Comparison of ENCODE assay signal across 15 cellular contexts in genomic region chr18:3661121-3661520, GRCh38.
DNase-seq lines count a peak whose midpoint lies in the region; ATAC-seq and TF ChIP-seq lines count a peak whose summit lies in the region.
"Had no signal": no experiment of that assay in that cellular context is flagged by ENCODE, and none has a peak within 500 bp of the region (broad histone marks: within the 10 kb centered on the region; RNA-seq: fewer than 3 reads in every experiment).

No MANE protein-coding gene starts in this region.

- H3K9me3 ChIP-seq in BLaER1 (0 out of 2 replicates have a peak, but pooled peaks cover 7% of the 10 kb centered on the region), adrenal gland (replicated peaks in 1 of 3) (no peaks in the 10 kb centered on the region)
- H3K9me3 ChIP-seq: esophagus muscularis mucosa had no signal

- H4K20me1 ChIP-seq in BLaER1, result no peaks in the 10 kb centered on the region

- H3K36me3 ChIP-seq in BLaER1 (no peaks in the 10 kb centered on the region), adrenal gland (replicated peaks in 1 of 2) (no peaks in the 10 kb centered on the region)
- H3K36me3 ChIP-seq: esophagus muscularis mucosa had no signal

- WGBS in adrenal gland, 4 donors, result 77 to 85% (median 80%) methylated on average over 3 of the region's 3 CpGs

- H3K27me3 ChIP-seq in BLaER1 (no peaks in the 10 kb centered on the region), adrenal gland (no peaks in the 10 kb centered on the region)
- H3K27me3 ChIP-seq: esophagus muscularis mucosa had no signal

- no peaks in the 10 kb centered on the region for H3K36me3 Mint-ChIP-seq in naive B cell

- DNase-seq in adrenal gland (peak in 3 of 7 donors; percentile 36 to 61 (median 60)), naive B cell (no peak), cerebellar cortex (ENCODE audit: low spot score) (no peak), NCI-H2171 treated with DMSO at 0.1 percent for 48 hours (lab: John Stamatoyannopoulos, UW) (no peak)
- DNase-seq: activated CD8-positive, alpha-beta memory T cell treated with anti-CD3 and anti-CD28 coated beads for 24 hours; activated naive CD4-positive, alpha-beta T cell treated with anti-CD3 and anti-CD28 coated beads, Interleukin-2, amount 50 U/mL, for 16 hours; CD4-positive, alpha-beta T cell; cerebellar nuclear complex; mammary epithelial cell; SW 1271 had no signal

- H3K27ac ChIP-seq in BLaER1, result no peak overlapping the region
- H3K27ac ChIP-seq in adrenal gland, result peak overlapping the region in 4 of 5 donors; percentile 17 to 81 (median 46)

- TF ChIP-seq CTCF in adrenal gland (IDR thresholded peaks at IDR 0.05), result no peak

- H3K9me3 Mint-ChIP-seq in naive B cell, result no peaks in the 10 kb centered on the region
- H3K9me3 Mint-ChIP-seq: CD4-positive, alpha-beta T cell had no signal

- TF ChIP-seq POLR2A in adrenal gland (IDR thresholded peaks at IDR 0.05), result no peak

- no peaks in the 10 kb centered on the region for H3K27me3 Mint-ChIP-seq in naive B cell
- H3K27me3 Mint-ChIP-seq: CD4-positive, alpha-beta T cell had no signal

- H3K4me3 Mint-ChIP-seq in naive B cell, result peak overlapping the region in 7 of 8 donors; percentile 3 to 68 (median 14)
- H3K4me3 Mint-ChIP-seq: CD4-positive, alpha-beta T cell had no signal

- H3K4me3 ChIP-seq in BLaER1 (no peak overlapping the region), adrenal gland (no peak overlapping the region)
- H3K4me3 ChIP-seq: esophagus muscularis mucosa had no signal

- H3K4me1 ChIP-seq in BLaER1 (peaks cover 36% of the 10 kb centered on the region), adrenal gland (replicated peaks in 1 of 2) (peaks cover 7 to 18% of the 10 kb centered on the region in 2 donors)

- peak overlapping the region in 3 of 6 donors; percentile 59 to 86 (median 66) for H3K27ac Mint-ChIP-seq in naive B cell
- H3K27ac Mint-ChIP-seq: CD4-positive, alpha-beta T cell had no signal

- no peak overlapping the region for H3K9ac ChIP-seq in BLaER1

- H3K4me1 Mint-ChIP-seq in naive B cell, result peaks cover 19 to 32% (median 22%) of the 10 kb centered on the region in 3 donors

- peak; percentile 32 for ATAC-seq in HG02885 (IDR thresholded peaks at IDR 0.05; ENCODE audit: poor library complexity, unreplicated experiment)
- ATAC-seq in naive B cell (ENCODE audit: low read depth in 2 of 2), result peak; percentile 21 to 33
- no peak for ATAC-seq in GM18867 (IDR thresholded peaks at IDR 0.05; ENCODE audit: unreplicated experiment)
- no peak for ATAC-seq in GM19328 (IDR thresholded peaks at IDR 0.05; ENCODE audit: unreplicated experiment)

- H3K4me2 ChIP-seq in BLaER1, result peak overlapping the region; percentile 2; the same call in 1 of the 2 replicates

- intact Hi-C loops in adrenal gland (cut with DNase I), result loop anchor here (10.0 kb wide), 2 partner anchors 66 to 206 kb away; partner anchors contain the start of gene TGIF1 (in 1 of the 2)

Comparison
In these comparisons a context has a peak if more than half of its experiments do, and no peak if none do; other contexts are left out.
1. ATAC-seq: peak in HG02885 (single experiment) and naive B cell (2 of 2); none in GM18867 (single experiment) and GM19328 (single experiment).